ENCODE assay signal across 25 cellular contexts in genomic region chr3:196472286-196472685, GRCh38. TPM values are rescaled to one million over a fixed set of nuclear protein-coding genes. Genes with fewer than 3 reads are reported as not detected.
"Had no signal": no experiment of that assay in that cellular context is flagged by ENCODE, and none has a peak within 500 bp of the region (broad histone marks: within the 10 kb centered on the region; RNA-seq: fewer than 3 reads in every experiment).

No MANE protein-coding gene starts in this region.

- DNase-seq: activated CD4-positive, alpha-beta T cell treated with anti-CD3 and anti-CD28 coated beads, Interleukin-2, amount 10 ng/mL, durations not matched to agents 24 days and 14 days; activated gamma-delta T cell; activated naive CD4-positive, alpha-beta T cell treated with anti-CD3 and anti-CD28 coated beads, Interleukin-2, amount 10 ng/mL, durations not matched to agents 7 days and 5 days; activated naive CD8-positive, alpha-beta T cell treated with anti-CD3 and anti-CD28 coated beads, Interleukin-2, amount 10 ng/mL, durations not matched to agents 7 days and 5 days; activated T-cell treated with anti-CD3 and anti-CD28 coated beads for 4 hours; adrenal gland; anterior cingulate cortex; cerebellar nuclear complex; Karpas-422; NCI-H1105 treated with DMSO at 0.1 percent for 48 hours; NCI-H1436 treated with DMSO at 0.1 percent for 48 hours; NCI-H187; NCI-H2081; NCI-H510A treated with DMSO at 0.1 percent for 48 hours; NCI-H69; NK-92 treated with Interleukin-12 subunit alpha and Interleukin-12 subunit beta, amount 100 ng/mL, for 24 hours; OCI-M1; Peyer's patch; SHP77 had no signal

- H3K4me3 Mint-ChIP-seq: activated CD4-positive, alpha-beta T cell treated with anti-CD3 and anti-CD28 coated beads, Interleukin-2, amount 10 ng/mL, durations not matched to agents 24 days and 14 days; activated naive CD4-positive, alpha-beta T cell treated with anti-CD3 and anti-CD28 coated beads, Interleukin-2, amount 10 ng/mL, durations not matched to agents 7 days and 5 days; activated naive CD8-positive, alpha-beta T cell treated with anti-CD3 and anti-CD28 coated beads, Interleukin-2, amount 10 ng/mL, durations not matched to agents 7 days and 5 days had no signal

- H3K27me3 Mint-ChIP-seq: activated CD4-positive, alpha-beta T cell treated with anti-CD3 and anti-CD28 coated beads, Interleukin-2, amount 10 ng/mL, durations not matched to agents 24 days and 14 days; activated naive CD4-positive, alpha-beta T cell treated with anti-CD3 and anti-CD28 coated beads, Interleukin-2, amount 10 ng/mL, durations not matched to agents 7 days and 5 days; activated naive CD8-positive, alpha-beta T cell treated with anti-CD3 and anti-CD28 coated beads, Interleukin-2, amount 10 ng/mL, durations not matched to agents 7 days and 5 days had no signal

- H3K9me3 Mint-ChIP-seq: activated CD4-positive, alpha-beta T cell treated with anti-CD3 and anti-CD28 coated beads, Interleukin-2, amount 10 ng/mL, durations not matched to agents 24 days and 14 days; activated naive CD4-positive, alpha-beta T cell treated with anti-CD3 and anti-CD28 coated beads, Interleukin-2, amount 10 ng/mL, durations not matched to agents 7 days and 5 days had no signal

- H3K27ac ChIP-seq: adrenal gland, Peyer's patch, RWPE1, SJSA1 had no signal

- H3K27me3 ChIP-seq: adrenal gland, Peyer's patch, SJSA1 had no signal

- H3K4me3 ChIP-seq: adrenal gland, K562, Peyer's patch, SJSA1 had no signal

- ATAC-seq: activated CD4-positive, CD25-positive, alpha-beta regulatory T cell treated with anti-CD3 and anti-CD28 coated beads, Interleukin-2, amount 50 U/mL, for 24 hours; K562 had no signal

- H3K27ac Mint-ChIP-seq: activated naive CD8-positive, alpha-beta T cell treated with anti-CD3 and anti-CD28 coated beads, Interleukin-2, amount 10 ng/mL, durations not matched to agents 7 days and 5 days had no signal

- H3K4me1 ChIP-seq: adrenal gland, Peyer's patch, SJSA1 had no signal

- H3K9me3 ChIP-seq: adrenal gland, Peyer's patch, SJSA1 had no signal

RNA-seq across cellular contexts. Expression of gene SMCO1, which starts 42.9 kb away (rescaled TPM):
- total RNA-seq: activated CD4-positive, alpha-beta T cell treated with anti-CD3 and anti-CD28 coated beads, Interleukin-2, amount 10 ng/mL, durations not matched to agents 24 days and 14 days; activated CD8-positive, alpha-beta memory T cell treated with anti-CD3 and anti-CD28 coated beads for 36 hours; activated naive CD8-positive, alpha-beta T cell treated with anti-CD3 and anti-CD28 coated beads, Interleukin-2, amount 10 ng/mL, durations not matched to agents 7 days and 5 days; adrenal gland; Peyer's patch; SJSA1; T-helper 2 cell treated with Interferon-gamma antibody and Interleukin-4, amounts not matched to agents 100 ng/mL and 5 ng/mL, for 36 hours had no signal
